In genomic region chr6:30951907-30952469, GRCh38 we compare ENCODE assay signal across 35 cellular contexts. TPM values are rescaled to one million over a fixed set of nuclear protein-coding genes. Genes with fewer than 3 reads are reported as not detected.
"Had no signal": no experiment of that assay in that cellular context is flagged by ENCODE, and none has a peak within 500 bp of the region (broad histone marks: within the 10 kb centered on the region; RNA-seq: fewer than 3 reads in every experiment).

No MANE protein-coding gene starts in this region.

- H3K4me2 ChIP-seq: smooth muscle cell had no signal

- H3K36me3 ChIP-seq: ascending aorta, gastrocnemius medialis, left ventricle myocardium inferior, right atrium auricular region, thyroid gland, upper lobe of left lung had no signal

- H3K9me3 Mint-ChIP-seq: activated T-cell treated with anti-CD3 and anti-CD28 coated beads, Interleukin-2, amount 50 U/mL, for 24 hours; T-helper 1 cell treated with Interleukin-12 subunit alpha and Interleukin-12 subunit beta and Interleukin-4 antibody, amounts not matched to agents 30 μg/mL and 1 μg/mL, for 36 hours had no signal

- H3K27me3 ChIP-seq: ascending aorta, right atrium auricular region, thyroid gland, upper lobe of left lung had no signal

- H3K4me3 ChIP-seq: ascending aorta, gastrocnemius medialis, left ventricle myocardium inferior, lung, right atrium auricular region, smooth muscle cell, stomach, thyroid gland, upper lobe of left lung had no signal

- DNase-seq: activated CD4-positive, alpha-beta T cell treated with anti-CD3 and anti-CD28 coated beads, Interleukin-2, amount 50 U/mL, for 4 hours; activated CD4-positive, CD25-positive, alpha-beta regulatory T cell treated with anti-CD3 and anti-CD28 coated beads, Interleukin-2, amount 50 U/mL, for 72 hours; activated CD8-positive, alpha-beta memory T cell treated with anti-CD3 and anti-CD28 coated beads, Interleukin-2, amount 50 U/mL, for 4 hours; activated effector memory CD4-positive, alpha-beta T cell treated with Interleukin-2 at 50 U/mL for 16 hours; activated naive CD4-positive, alpha-beta T cell treated with Interleukin-2 at 50 U/mL for 16 hours; activated T-cell treated with anti-CD3 and anti-CD28 coated beads, Interleukin-2, amount 50 U/mL, for 24 hours; cortex of kidney; effector memory CD8-positive, alpha-beta T cell; erythroblast; gastrocnemius medialis; glutamatergic neuron; islet precursor cell; left ventricle myocardium inferior; mesendoderm; natural killer cell; stimulated activated CD4-positive, alpha-beta T cell treated with anti-CD3 and anti-CD28 coated beads, Interleukin-1b, Interleukin-23, amount 100 ng/mL, for 48 hours; stimulated activated CD4-positive, alpha-beta T cell treated with anti-CD3 and anti-CD28 coated beads, Interleukin-4, amount 100 ng/mL, for 4 hours; stomach; SW 1271; T1000; thyroid gland; upper lobe of left lung had no signal

- H3K4me3 Mint-ChIP-seq: activated naive CD8-positive, alpha-beta T cell; activated T-cell treated with anti-CD3 and anti-CD28 coated beads, Interleukin-2, amount 50 U/mL, for 24 hours; brain; effector memory CD8-positive, alpha-beta T cell; natural killer cell; T-helper 1 cell treated with Interleukin-12 subunit alpha and Interleukin-12 subunit beta and Interleukin-4 antibody, amounts not matched to agents 30 μg/mL and 1 μg/mL, for 36 hours had no signal

- H3K36me3 Mint-ChIP-seq: brain, natural killer cell had no signal

- H3K9me3 ChIP-seq: ascending aorta, gastrocnemius medialis, left ventricle myocardium inferior, right atrium auricular region, stomach, thyroid gland, upper lobe of left lung had no signal

- H3K27me3 Mint-ChIP-seq: activated naive CD8-positive, alpha-beta T cell had no signal

- H3K27ac ChIP-seq: ascending aorta, gastrocnemius medialis, left ventricle myocardium inferior, right atrium auricular region, stomach, thyroid gland, upper lobe of left lung had no signal

- ATAC-seq: effector memory CD8-positive, alpha-beta T cell; gastrocnemius medialis; natural killer cell had no signal

- H3K27ac Mint-ChIP-seq: activated naive CD8-positive, alpha-beta T cell; activated T-cell treated with anti-CD3 and anti-CD28 coated beads, Interleukin-2, amount 50 U/mL, for 24 hours; brain; effector memory CD8-positive, alpha-beta T cell; natural killer cell; T-helper 1 cell treated with Interleukin-12 subunit alpha and Interleukin-12 subunit beta and Interleukin-4 antibody, amounts not matched to agents 30 μg/mL and 1 μg/mL, for 36 hours had no signal

RNA-seq across cellular contexts. Expression of gene MUCL3, which starts 11.2 kb away (rescaled TPM):
- total RNA-seq: activated CD8-positive, alpha-beta memory T cell treated with anti-CD3 and anti-CD28 coated beads for 36 hours; ascending aorta; cardiac septum; gastrocnemius medialis; left ventricle myocardium inferior; mononuclear cell; natural killer cell; pulmonary artery endothelial cell; right atrium auricular region; thyroid gland had no signal
- polyA plus RNA-seq: smooth muscle cell had no signal

RNA-seq across cellular contexts. Expression of gene SFTA2, which starts 20.0 kb away (rescaled TPM):
- total RNA-seq: activated CD8-positive, alpha-beta memory T cell treated with anti-CD3 and anti-CD28 coated beads for 36 hours; ascending aorta; cardiac septum; chondrocyte; gastrocnemius medialis; left ventricle myocardium inferior; mononuclear cell; natural killer cell; omental fat pad; pulmonary artery endothelial cell; right atrium auricular region; smooth muscle cell had no signal
- polyA plus RNA-seq: smooth muscle cell had no signal

RNA-seq across cellular contexts. Expression of gene MUC21, which starts 31.5 kb away (rescaled TPM):
- total RNA-seq: activated CD8-positive, alpha-beta memory T cell treated with anti-CD3 and anti-CD28 coated beads for 36 hours; ascending aorta; cardiac septum; chondrocyte; gastrocnemius medialis; left ventricle myocardium inferior; mononuclear cell; natural killer cell; omental fat pad; pulmonary artery endothelial cell; right atrium auricular region; smooth muscle cell; thyroid gland had no signal
- polyA plus RNA-seq: smooth muscle cell had no signal
